In the genomic region with DNA sequence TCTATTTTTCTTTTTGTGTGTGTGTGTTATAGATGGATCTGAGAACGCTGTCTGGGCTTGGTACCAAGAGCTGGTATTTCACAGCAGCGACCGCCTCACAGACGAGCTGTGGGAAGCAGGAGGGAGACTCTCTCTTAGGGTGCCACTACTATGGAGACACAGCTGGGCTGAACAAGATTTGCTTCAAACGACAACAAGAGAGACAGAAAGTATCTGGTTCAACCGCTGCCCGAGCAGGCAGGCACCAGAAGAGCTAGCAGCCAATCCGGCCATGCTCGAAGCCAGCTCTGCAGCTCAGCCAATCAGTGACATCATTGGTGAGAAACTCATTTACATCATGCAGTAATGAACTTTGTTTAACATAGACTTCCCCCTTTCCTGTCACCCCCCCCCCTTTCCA, we compare ENCODE assay signal across 13 cellular contexts.
DNase-seq lines count a peak whose midpoint lies in the region; ATAC-seq, FAIRE-seq and TF ChIP-seq lines count a peak whose summit lies in the region.
"Had no signal": no experiment of that assay in that cellular context is flagged by ENCODE, and none has a peak within 500 bp of the region (broad histone marks: within the 10 kb centered on the region; RNA-seq: fewer than 3 reads in every experiment).

No MANE protein-coding gene starts in this region.

- no peak overlapping the region for H3K27ac ChIP-seq in right atrium auricular region
- peak overlapping the region; percentile 95 for H3K27ac ChIP-seq in cingulate gyrus (ENCODE audit: low read depth, low read length)
- H3K27ac ChIP-seq in small intestine (ENCODE audit: low read depth in 1 of 2, low read length in 1 of 2): no peak overlapping the region
- H3K27ac ChIP-seq: BLaER1 treated with 17β-estradiol and CSF1 and Interleukin-3, amounts not matched to agents 10 nM and 100 nM; parathyroid adenoma had no signal

- H3K27me3 ChIP-seq in right atrium auricular region: no peaks in the 10 kb centered on the region
- no peaks in the 10 kb centered on the region for H3K27me3 ChIP-seq in neuron (ENCODE audit: insufficient read depth, low read length)
- H3K27me3 ChIP-seq in small intestine (ENCODE audit: control insufficient read depth in 2 of 2, insufficient read depth in 2 of 2, low read length in 2 of 2): no peaks in the 10 kb centered on the region
- H3K27me3 ChIP-seq: BLaER1 treated with 17β-estradiol and CSF1 and Interleukin-3, amounts not matched to agents 10 nM and 100 nM had no signal

- CTCF ChIA-PET in activated naive CD4-positive, alpha-beta T cell treated with anti-CD3 and anti-CD28 coated beads for 36 hours (lab: Charles Lee): no interaction called here

- H3K36me3 ChIP-seq in right atrium auricular region (no peaks in the 10 kb centered on the region), neuron (ENCODE audit: insufficient read depth, low read length) (no peaks in the 10 kb centered on the region), small intestine (ENCODE audit: control insufficient read depth in 2 of 2, insufficient read depth in 2 of 2, low read length in 2 of 2) (no peaks in the 10 kb centered on the region)
- H3K36me3 ChIP-seq: BLaER1 treated with 17β-estradiol and CSF1 and Interleukin-3, amounts not matched to agents 10 nM and 100 nM had no signal

- no peak for TF ChIP-seq CTCF in right atrium auricular region (IDR thresholded peaks at IDR 0.05)

- peaks cover 2% of the 10 kb centered on the region for H3K27me3 Mint-ChIP-seq in activated naive CD4-positive, alpha-beta T cell treated with anti-CD3 and anti-CD28 coated beads for 36 hours (ENCODE audit: low read depth)

- no peak for DNase-seq in right atrium auricular region (ENCODE audit: low spot score)
- no peak for DNase-seq in Right ventricle myocardium inferior (ENCODE audit: missing footprints)
- no peak for DNase-seq in NAMALWA (ENCODE audit: low spot score)
- DNase-seq in small intestine: no peak
- DNase-seq in activated naive CD4-positive, alpha-beta T cell treated with anti-CD3 and anti-CD28 coated beads for 36 hours: no peak
- DNase-seq: activated T-cell treated with anti-CD3 and anti-CD28 coated beads for 4 hours had no signal

- intact Hi-C loops in Right ventricle myocardium inferior (cut with DNase I): no loop called here
- intact Hi-C loops in activated naive CD4-positive, alpha-beta T cell treated with anti-CD3 and anti-CD28 coated beads for 36 hours (cut with micrococcal nuclease): no loop called here

- no peaks in the 10 kb centered on the region for H3K9me3 Mint-ChIP-seq in activated naive CD4-positive, alpha-beta T cell treated with anti-CD3 and anti-CD28 coated beads for 36 hours

- ATAC-seq in Right ventricle myocardium inferior (no peak), HG03039 (IDR thresholded peaks at IDR 0.05; ENCODE audit: unreplicated experiment) (no peak)

- H3K4me1 Mint-ChIP-seq in activated naive CD4-positive, alpha-beta T cell treated with anti-CD3 and anti-CD28 coated beads for 36 hours (ENCODE audit: low read depth): no peaks in the 10 kb centered on the region

- peak overlapping the region; percentile 6 for H2AFZ ChIP-seq in neuron (ENCODE audit: low read depth, low read length)
- H2AFZ ChIP-seq: parathyroid adenoma had no signal

- peak overlapping the region; percentile 0 to 22 for H3K4me3 ChIP-seq in right atrium auricular region
- no peak overlapping the region for H3K4me3 ChIP-seq in neuron (ENCODE audit: low read length)
- no peak overlapping the region for H3K4me3 ChIP-seq in small intestine (ENCODE audit: low read depth in 1 of 2, low read length in 2 of 2)
- H3K4me3 ChIP-seq: BLaER1 treated with 17β-estradiol and CSF1 and Interleukin-3, amounts not matched to agents 10 nM and 100 nM had no signal

- no peaks in the 10 kb centered on the region for H3K36me3 Mint-ChIP-seq in activated naive CD4-positive, alpha-beta T cell treated with anti-CD3 and anti-CD28 coated beads for 36 hours (ENCODE audit: low read depth)

- H3K27ac Mint-ChIP-seq in activated naive CD4-positive, alpha-beta T cell treated with anti-CD3 and anti-CD28 coated beads for 36 hours: no peak overlapping the region

- FAIRE-seq in small intestine (lab: Jason Lieb, UNC): no peak
- FAIRE-seq: frontal cortex, GM18507 had no signal

- H3K4me1 ChIP-seq in right atrium auricular region (no peaks in the 10 kb centered on the region), neuron (ENCODE audit: insufficient read depth, low read length) (peaks cover 47% of the 10 kb centered on the region), small intestine (ENCODE audit: control insufficient read depth in 2 of 2, insufficient read depth in 1 of 2, low read depth in 1 of 2, low read length in 1 of 2) (no peaks in the 10 kb centered on the region)
- H3K4me1 ChIP-seq: BLaER1 treated with 17β-estradiol and CSF1 and Interleukin-3, amounts not matched to agents 10 nM and 100 nM; parathyroid adenoma had no signal

- H3K4me3 Mint-ChIP-seq in activated naive CD4-positive, alpha-beta T cell treated with anti-CD3 and anti-CD28 coated beads for 36 hours: no peak overlapping the region

- 60 to 87% (median 80%) methylated on average over 9 of the region's 9 CpGs for WGBS in small intestine, 3 donors

- H3K9me3 ChIP-seq in right atrium auricular region: no peaks in the 10 kb centered on the region
- H3K9me3 ChIP-seq in neuron (ENCODE audit: low read length): no peaks in the 10 kb centered on the region
- no peaks in the 10 kb centered on the region for H3K9me3 ChIP-seq in small intestine (ENCODE audit: control insufficient read depth, low read depth)
- H3K9me3 ChIP-seq: BLaER1 treated with 17β-estradiol and CSF1 and Interleukin-3, amounts not matched to agents 10 nM and 100 nM had no signal

Comparison
In these comparisons a context has a peak if more than half of its experiments do, and no peak if none do; other contexts are left out.
1. H3K4me3 ChIP-seq: peak in right atrium auricular region (2 of 2); none in neuron (single experiment) and small intestine (0 of 2).